ENCODE assay signal across 24 cellular contexts in genomic region chr3:170267793-170268192, GRCh38.
"Had no signal": no experiment of that assay in that cellular context is flagged by ENCODE, and none has a peak within 500 bp of the region (broad histone marks: within the 10 kb centered on the region; RNA-seq: fewer than 3 reads in every experiment).

No MANE protein-coding gene starts in this region.

- H3K27ac ChIP-seq: colonic mucosa, epithelial cell of prostate, gastrocnemius medialis, neural progenitor cell, parathyroid adenoma, thoracic aorta, transverse colon, upper lobe of right lung, uterus had no signal

- FAIRE-seq: keratinocyte had no signal

- H2AFZ ChIP-seq: neural progenitor cell, parathyroid adenoma had no signal

- H3K27me3 ChIP-seq: colonic mucosa, gastrocnemius medialis, neural progenitor cell, transverse colon, upper lobe of right lung, uterus had no signal

- H3K9me3 ChIP-seq: colonic mucosa, gastrocnemius medialis, thoracic aorta, transverse colon, upper lobe of right lung, uterus had no signal

- H3K36me3 ChIP-seq: colonic mucosa, uterus had no signal

- ATAC-seq: esophagus mucosa; gastrocnemius medialis; naive thymus-derived CD4-positive, alpha-beta T cell; sciatic nerve; stimulated activated effector memory CD8-positive, alpha-beta T cell treated with anti-CD3 and anti-CD28 coated beads, Interleukin-12 subunit alpha, Interleukin-12 subunit beta, amount 100 ng/mL, for 72 hours; upper lobe of right lung had no signal

- H3K9ac ChIP-seq: neural progenitor cell, parathyroid adenoma had no signal

- H3K4me1 ChIP-seq: colonic mucosa, gastrocnemius medialis, neural progenitor cell, parathyroid adenoma, upper lobe of right lung, uterus had no signal

- H3K4me2 ChIP-seq: neural progenitor cell, smooth muscle cell had no signal

- H3K4me3 ChIP-seq: colonic mucosa, gastrocnemius medialis, neural progenitor cell, smooth muscle cell, thoracic aorta, transverse colon, upper lobe of right lung, uterus had no signal

- DNase-seq: colonic mucosa; effector CD8-positive, alpha-beta T cell; endodermal cell; foreskin fibroblast; gastrocnemius medialis; head of caudate nucleus; mesenchymal stem cell; naive thymus-derived CD4-positive, alpha-beta T cell; stimulated activated CD4-positive, alpha-beta T cell treated with anti-CD3 and anti-CD28 coated beads, Interleukin-12 subunit alpha, Interleukin-12 subunit beta, amount 100 ng/mL, for 4 hours; stimulated activated CD4-positive, alpha-beta T cell treated with anti-CD3 and anti-CD28 coated beads, Interleukin-1b, Interleukin-23, amount 100 ng/mL, for 48 hours; stimulated activated CD4-positive, alpha-beta T cell treated with anti-CD3 and anti-CD28 coated beads, Interleukin-4, amount 100 ng/mL, for 1 hour; stimulated activated naive CD4-positive, alpha-beta T cell treated with Interleukin-2 at 50 U/mL for 16 hours; transverse colon; upper lobe of right lung; uterus had no signal
